In genomic region chr19:5254543-5254942, GRCh38 we compare ENCODE assay signal across 28 cellular contexts.
"Had no signal": no experiment of that assay in that cellular context is flagged by ENCODE, and none has a peak within 500 bp of the region (broad histone marks: within the 10 kb centered on the region; RNA-seq: fewer than 3 reads in every experiment).

No MANE protein-coding gene starts in this region.

- H3K4me3 Mint-ChIP-seq: mesothelial cell of epicardium; naive B cell; natural killer cell; stimulated activated naive B cell treated with anti-CD40 and anti-IgM and Interleukin-4, amounts not matched to agents 10 μg/mL and 1 μg/mL and 100 μg/mL, for 72 hours had no signal

- H3K9me3 ChIP-seq: testis, thyroid gland had no signal

- H3K4me1 ChIP-seq: parathyroid adenoma, psoas muscle, stomach, testis, transverse colon, upper lobe of left lung had no signal

- H3K4me3 ChIP-seq: heart right ventricle, hepatocyte, left ventricle myocardium inferior, lung, psoas muscle, skin epidermis, stomach, testis, thyroid gland, transverse colon, upper lobe of left lung, vagina had no signal

- ATAC-seq: heart right ventricle; left colon; natural killer cell; psoas muscle; sciatic nerve; stimulated activated naive B cell treated with anti-CD40 and anti-IgM and Interleukin-4, amounts not matched to agents 10 μg/mL and 1 μg/mL and 100 μg/mL, for 72 hours; stimulated activated naive CD8-positive, alpha-beta T cell treated with anti-CD3 and anti-CD28 coated beads, Interleukin-15, Interleukin-2, amounts not matched to agents 100 U/mL and 50 U/mL, for 24 hours had no signal

- H3K4me2 ChIP-seq: hepatocyte had no signal

- H3K79me2 ChIP-seq: hepatocyte had no signal

- H3K9ac ChIP-seq: parathyroid adenoma had no signal

- H3K27ac Mint-ChIP-seq: mesothelial cell of epicardium; natural killer cell; stimulated activated naive B cell treated with anti-CD40 and anti-IgM and Interleukin-4, amounts not matched to agents 10 μg/mL and 1 μg/mL and 100 μg/mL, for 72 hours had no signal

- H3K4me1 Mint-ChIP-seq: mesothelial cell of epicardium; naive B cell; natural killer cell; stimulated activated naive B cell treated with anti-CD40 and anti-IgM and Interleukin-4, amounts not matched to agents 10 μg/mL and 1 μg/mL and 100 μg/mL, for 72 hours had no signal

- DNase-seq: heart right ventricle; islet precursor cell; kidney glomerular epithelial cell; left colon; left ventricle myocardium inferior; mesendoderm; naive B cell; natural killer cell; nucleus accumbens; psoas muscle; stimulated activated CD4-positive, alpha-beta T cell treated with anti-CD3 and anti-CD28 coated beads, Interleukin-12 subunit alpha, Interleukin-12 subunit beta, amount 100 ng/mL, for 4 hours; stimulated activated CD4-positive, alpha-beta T cell treated with anti-CD3 and anti-CD28 coated beads, Interleukin-15, amount 100 ng/mL, for 24 hours; stimulated activated CD4-positive, alpha-beta T cell treated with anti-CD3 and anti-CD28 coated beads, Interleukin-2, amount 100 ng/mL, for 24 hours; stimulated activated CD4-positive, alpha-beta T cell treated with anti-CD3 and anti-CD28 coated beads, Interleukin-4, amount 100 ng/mL, for 1 hour; stimulated activated naive B cell treated with anti-CD40 and anti-IgM and Interleukin-4, amounts not matched to agents 10 μg/mL and 1 μg/mL and 100 μg/mL, for 72 hours; stimulated activated naive CD8-positive, alpha-beta T cell treated with anti-CD3 and anti-CD28 coated beads, Interleukin-15, Interleukin-2, amounts not matched to agents 100 U/mL and 50 U/mL, for 24 hours; stomach; testis; thyroid gland; transverse colon; upper lobe of left lung had no signal

- H3K27ac ChIP-seq: heart right ventricle, hepatocyte, left ventricle myocardium inferior, parathyroid adenoma, psoas muscle, stomach, testis, thyroid gland, transverse colon, upper lobe of left lung, vagina had no signal

- H2AFZ ChIP-seq: hepatocyte, parathyroid adenoma had no signal

- H3K27me3 ChIP-seq: hepatocyte, stomach, testis, thyroid gland, transverse colon, upper lobe of left lung, vagina had no signal
